Comparison of ENCODE assay signal across 18 cellular contexts in the genomic region with DNA sequence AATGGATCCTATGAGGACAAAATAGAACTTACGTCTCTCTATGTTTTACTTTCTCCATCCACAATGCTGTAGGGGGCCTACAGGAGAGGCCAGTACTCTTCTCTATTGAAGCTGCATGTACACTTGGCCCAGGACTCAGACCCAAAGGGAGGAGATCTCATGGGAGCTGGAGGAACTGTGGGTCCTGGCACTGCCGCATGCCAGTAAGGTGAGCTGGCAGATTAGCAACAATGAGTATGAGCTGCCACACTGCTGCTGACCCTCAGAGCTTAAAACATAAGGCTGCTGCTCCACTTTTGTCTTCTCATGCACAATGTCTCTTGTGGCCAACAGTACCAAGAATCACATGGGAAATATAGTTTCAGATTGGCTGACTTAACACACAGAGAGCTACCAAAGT. TPM values are rescaled to one million over a fixed set of nuclear protein-coding genes. Genes with fewer than 3 reads are reported as not detected.
DNase-seq lines count a peak whose midpoint lies in the region; ATAC-seq lines count a peak whose summit lies in the region.
"Had no signal": no experiment of that assay in that cellular context is flagged by ENCODE, and none has a peak within 500 bp of the region (broad histone marks: within the 10 kb centered on the region; RNA-seq: fewer than 3 reads in every experiment).

No MANE protein-coding gene starts in this region.

- ATAC-seq in left colon: no peak
- ATAC-seq: lower lobe of right lung had no signal

- DNase-seq in EH (ENCODE audit: low read depth) (peak; percentile 39), M059J (ENCODE audit: low read depth) (peak; percentile 86), amniotic epithelial cell (ENCODE audit: low read depth) (peak; percentile 49), iris pigment epithelial cell (ENCODE audit: low read depth) (peak; percentile 17), Kasumi-1 (lab: John Stamatoyannopoulos, UW) (no peak), left colon (no peak), GOT3 (lab: John Stamatoyannopoulos, UW) (no peak)
- DNase-seq in activated naive CD4-positive, alpha-beta T cell treated with Interleukin-2 at 50 U/mL for 16 hours: no peak
- DNase-seq: activated B cell treated with CpG ODN at 0.5 μM for 24 hours; activated CD4-positive, alpha-beta T cell treated with anti-CD3 and anti-CD28 coated beads, Interleukin-2, amount 50 U/mL, for 48 hours; activated effector memory CD4-positive, alpha-beta T cell treated with Interleukin-2 at 50 U/mL for 16 hours; hypothalamus; islet precursor cell; lower lobe of right lung; NCI-H1092 treated with DMSO at 0.1 percent for 48 hours; Peyer's patch; posterior cingulate gyrus; uterus had no signal

- intact Hi-C loops in left colon (cut with DNase I, micrococcal nuclease): no loop called here

RNA-seq across cellular contexts. Expression of gene TBC1D5, which starts 57.8 kb away (rescaled TPM):
- total RNA-seq in M059J (2014; rRNA removed; shearing (Covaris generic)): 35.8 and 59.1 TPM in 2 replicates
- 10 to 100 TPM; 32.4 to 34.7 TPM for total RNA-seq in left colon

Comparison
In these comparisons a context has a peak if more than half of its experiments do, and no peak if none do; other contexts are left out.
1. DNase-seq: peak in EH (single experiment), M059J (single experiment), amniotic epithelial cell (single experiment) and iris pigment epithelial cell (single experiment); none in activated naive CD4-positive, alpha-beta T cell treated with Interleukin-2 at 50 U/mL for 16 hours (single experiment), Kasumi-1 (0 of 2), left colon (0 of 2) and GOT3 (single experiment).